ENCODE assay signal across 27 cellular contexts in genomic region chr12:52085682-52086180, GRCh38. TPM values are rescaled to one million over a fixed set of nuclear protein-coding genes. Genes with fewer than 3 reads are reported as not detected.
DNase-seq lines count a peak whose midpoint lies in the region; ATAC-seq, FAIRE-seq and TF ChIP-seq lines count a peak whose summit lies in the region.
"Had no signal": no experiment of that assay in that cellular context is flagged by ENCODE, and none has a peak within 500 bp of the region (broad histone marks: within the 10 kb centered on the region; RNA-seq: fewer than 3 reads in every experiment).

No MANE protein-coding gene starts in this region.

- H4K20me1 ChIP-seq in SK-N-SH (ENCODE audit: insufficient read depth) (no peaks in the 10 kb centered on the region), astrocyte (ENCODE audit: insufficient read depth, low read length) (peaks cover 31% of the 10 kb centered on the region)

- ATAC-seq in SK-N-SH treated with all-trans-retinoic acid at 6 μM for 48 hours (no peak), heart left ventricle (no peak), GM19463 (IDR thresholded peaks at IDR 0.05; ENCODE audit: unreplicated experiment) (no peak)
- ATAC-seq: Right ventricle myocardium inferior had no signal

- no peak for TF ChIP-seq EP300 in SK-N-SH (IDR thresholded peaks at IDR 0.05; ENCODE audit: borderline replicate concordance in 1 of 2, low read depth in 1 of 2, low read length in 1 of 2)

- no peaks in the 10 kb centered on the region for H3K36me3 ChIP-seq in SK-N-SH (replicated peaks in 1 of 2; ENCODE audit: control insufficient read depth in 1 of 2, insufficient read depth in 2 of 2, low read length in 1 of 2)
- no peaks in the 10 kb centered on the region for H3K36me3 ChIP-seq in astrocyte (ENCODE audit: insufficient read depth, low read length)
- no peaks in the 10 kb centered on the region for H3K36me3 ChIP-seq in spleen
- no peaks in the 10 kb centered on the region for H3K36me3 ChIP-seq in heart left ventricle

- H3K4me1 Mint-ChIP-seq in astrocyte (ENCODE audit: low read depth, unreplicated experiment) (peaks cover 15% of the 10 kb centered on the region), nephron progenitor cell (peaks cover 62% of the 10 kb centered on the region)

- H3K9ac ChIP-seq in SK-N-SH (no peak overlapping the region), astrocyte (ENCODE audit: low read length) (no peak overlapping the region)

- H3K27ac Mint-ChIP-seq in astrocyte (ENCODE audit: unreplicated experiment): no peak overlapping the region
- H3K27ac Mint-ChIP-seq in nephron progenitor cell: no peak overlapping the region
- H3K27ac Mint-ChIP-seq: HFFc6 had no signal

- TF ChIP-seq POLR2A in spleen (IDR thresholded peaks at IDR 0.05): no peak
- no peak for TF ChIP-seq POLR2A in heart left ventricle (IDR thresholded peaks at IDR 0.05)

- H3K27ac ChIP-seq in SK-N-SH (ENCODE audit: low read depth in 2 of 2, low read length in 1 of 2): no peak overlapping the region
- no peak overlapping the region for H3K27ac ChIP-seq in astrocyte (ENCODE audit: low read depth, low read length)
- H3K27ac ChIP-seq in spleen: no peak overlapping the region
- H3K27ac ChIP-seq in heart left ventricle: no peak overlapping the region
- H3K27ac ChIP-seq: HL-60 had no signal

- H3K4me3 Mint-ChIP-seq in astrocyte (ENCODE audit: unreplicated experiment) (peak overlapping the region; percentile 57), nephron progenitor cell (peak overlapping the region; percentile 6)
- H3K4me3 Mint-ChIP-seq: CD4-positive, CD25-positive, alpha-beta regulatory T cell; HFFc6 had no signal

- intact Hi-C loops in spleen (cut with DNase I; ENCODE audit: low total_unique reads) (no loop called here), heart left ventricle (cut with DNase I) (loop anchor here in 2 of 10 donors (5.0 to 10.0 kb wide), 3 partner anchors 78 to 191 kb away; partner anchors contain the start of genes ACVRL1 (in 1 of the 2) and TAMALIN (in 1 of the 2))

- H3K27me3 Mint-ChIP-seq in astrocyte (ENCODE audit: low read depth, unreplicated experiment) (peaks cover 46% of the 10 kb centered on the region), nephron progenitor cell (ENCODE audit: low read depth, poor library complexity) (peaks cover 42% of the 10 kb centered on the region)

- no peaks in the 10 kb centered on the region for H3K9me3 Mint-ChIP-seq in astrocyte (ENCODE audit: unreplicated experiment)
- no peaks in the 10 kb centered on the region for H3K9me3 Mint-ChIP-seq in nephron progenitor cell
- H3K9me3 Mint-ChIP-seq: HFFc6 had no signal

- WGBS in SK-N-SH (ENCODE audit: low lambda C conversion rate): 77% methylated on average over 5 of the region's 6 CpGs
- 86 to 98% (median 87%) methylated on average over 6 of the region's 6 CpGs for WGBS in spleen, 5 donors
- WGBS in heart left ventricle, 4 donors: 87 to 91% (median 88%) methylated on average over 6 of the region's 6 CpGs

- no peak overlapping the region for H2AFZ ChIP-seq in SK-N-SH (ENCODE audit: low read depth)
- no peak overlapping the region for H2AFZ ChIP-seq in astrocyte (ENCODE audit: low read depth, low read length)

- no peak for FAIRE-seq in astrocyte (lab: Jason Lieb, UNC)
- FAIRE-seq: H54, RCC 7860 had no signal

- no peaks in the 10 kb centered on the region for H3K9me3 ChIP-seq in SK-N-SH
- no peaks in the 10 kb centered on the region for H3K9me3 ChIP-seq in astrocyte (ENCODE audit: insufficient read depth, low read depth, low read length)
- H3K9me3 ChIP-seq in spleen: no peaks in the 10 kb centered on the region
- H3K9me3 ChIP-seq in heart left ventricle: no peaks in the 10 kb centered on the region

- no peaks in the 10 kb centered on the region for H3F3A ChIP-seq in SK-N-SH (replicated peaks; ENCODE audit: insufficient read depth)

- peaks cover 10% of the 10 kb centered on the region; the same call in 1 of the 2 replicates for H3K27me3 ChIP-seq in SK-N-SH (ENCODE audit: insufficient read depth)
- peaks cover 7% of the 10 kb centered on the region for H3K27me3 ChIP-seq in astrocyte (ENCODE audit: insufficient read depth, low read length)
- H3K27me3 ChIP-seq in spleen (replicated peaks in 1 of 7): peaks cover 0 to 23% (median 0%) of the 10 kb centered on the region in 7 donors
- H3K27me3 ChIP-seq in heart left ventricle: peaks cover 0 to 12% (median 3%) of the 10 kb centered on the region in 9 donors

- H3K4me1 ChIP-seq in SK-N-SH (ENCODE audit: control insufficient read depth in 1 of 2, insufficient read depth in 2 of 2, low read depth in 1 of 2, low read length in 1 of 2): peaks cover 0 to 22% of the 10 kb centered on the region in 2 experiments; a peak in 1 of 4 replicates
- peaks cover 15% of the 10 kb centered on the region for H3K4me1 ChIP-seq in astrocyte (ENCODE audit: insufficient read depth, low read length)
- peaks cover 26 to 39% (median 30%) of the 10 kb centered on the region in 6 donors for H3K4me1 ChIP-seq in spleen
- H3K4me1 ChIP-seq in heart left ventricle: peaks cover 6 to 29% (median 25%) of the 10 kb centered on the region in 12 donors

- H3K36me3 Mint-ChIP-seq in astrocyte (ENCODE audit: low read depth, unreplicated experiment): peaks cover 22% of the 10 kb centered on the region
- no peaks in the 10 kb centered on the region for H3K36me3 Mint-ChIP-seq in nephron progenitor cell (ENCODE audit: low read depth)
- H3K36me3 Mint-ChIP-seq: CD4-positive, CD25-positive, alpha-beta regulatory T cell had no signal

- no peak for TF ChIP-seq RAD21 in SK-N-SH (IDR thresholded peaks at IDR 0.05; ENCODE audit: low read length)

- TF ChIP-seq CTCF in SK-N-SH (IDR thresholded peaks at IDR 0.05) (no peak), astrocyte (IDR thresholded peaks at IDR 0.05; ENCODE audit: insufficient read depth, low read depth, low read length) (no peak), nephron progenitor cell (IDR thresholded peaks at IDR 0.05) (no peak), spleen (IDR thresholded peaks at IDR 0.05 in 8 of 11, conservative IDR thresholded peaks at IDR 0.05 in 3 of 11) (no peak), heart left ventricle (IDR thresholded peaks at IDR 0.05) (no peak)

- H3K4me2 ChIP-seq in SK-N-SH: no peak overlapping the region
- no peak overlapping the region for H3K4me2 ChIP-seq in astrocyte (ENCODE audit: low read length)

- H3K79me2 ChIP-seq in SK-N-SH (ENCODE audit: insufficient read depth): no peaks in the 10 kb centered on the region
- H3K79me2 ChIP-seq in astrocyte (ENCODE audit: insufficient read depth, low read length): no peaks in the 10 kb centered on the region

- POLR2A ChIA-PET in SK-N-SH (lab: Yijun Ruan, JAX): no interaction called here

- CTCF ChIA-PET in SK-N-SH (lab: Yijun Ruan, JAX): interaction anchor here (1.4 to 24.8 kb wide), 3 partner anchors 8 to 52 kb away, joined by 6 to 949 read pairs (median 8); no protein-coding TSS in a partner anchor

- H3K9me2 ChIP-seq in SK-N-SH: no peaks in the 10 kb centered on the region

- DNase-seq in SK-N-SH: peak; percentile 3
- DNase-seq in astrocyte (ENCODE audit: low read depth): no peak
- no peak for DNase-seq in nephron progenitor cell
- peak; percentile 43 for DNase-seq in spleen
- DNase-seq in heart left ventricle: no peak
- DNase-seq in hippocampal formation (lab: John Stamatoyannopoulos, UW): no peak
- DNase-seq: CD4-positive, CD25-positive, alpha-beta regulatory T cell; COR-L47; GDM1; HFFc6; NCI-H1417 treated with DMSO at 0.1 percent for 48 hours; NCI-H187 treated with DMSO at 0.1 percent for 48 hours; NCI-H2227 treated with DMSO at 0.1 percent for 48 hours; NCI-H510A treated with DMSO at 0.1 percent for 48 hours; NCI-H774 had no signal

- H3K4me3 ChIP-seq in SK-N-SH (ENCODE audit: low read depth in 2 of 2, low read length in 1 of 2) (no peak overlapping the region), astrocyte (ENCODE audit: insufficient read depth, low read depth, low read length) (no peak overlapping the region), spleen (no peak overlapping the region), heart left ventricle (no peak overlapping the region)

TF ChIP-seq in SK-N-SH, 30 proteins besides CTCF, POLR2A, EP300 and RAD21 (continues in another document):
- TF ChIP-seq MXI1 (IDR thresholded peaks at IDR 0.05; ENCODE audit: low read depth, low read length) (no peak), POLR2AphosphoS5 (IDR thresholded peaks at IDR 0.05; ENCODE audit: low read depth, low read length) (no peak), YY1 (IDR thresholded peaks at IDR 0.05; ENCODE audit: low read depth) (no peak)

TF ChIP-seq in SK-N-SH treated with all-trans-retinoic acid at 6 μM for 48 hours, 23 proteins besides CTCF, POLR2A, EP300 and RAD21 (continues in another document):
- TF ChIP-seq ESRRG (CRISPR knock-in tag; IDR thresholded peaks at IDR 0.05): no peak

RNA-seq across cellular contexts. Expression of gene SMIM41, which starts 6.2 kb away (rescaled TPM):
- polyA plus RNA-seq in SK-N-SH (2012; rRNA removed): not detected in 2 replicates
- polyA plus RNA-seq in SK-N-SH (2012; cell fraction: cytosol; rRNA removed): 0.04 TPM in 1 of 2 replicates, not detected in the other
- polyA plus RNA-seq in SK-N-SH (2012; cell fraction: nucleus; rRNA removed): 0.06 TPM in 1 of 2 replicates, not detected in the other
- 0.18 TPM in 1 of 2 replicates, not detected in the other for total RNA-seq in astrocyte
- 1 to 10 TPM in 6 of 7 donors, under 1 TPM in 1; 0.64 to 8.1 (median 4.9) TPM for total RNA-seq in spleen
- polyA plus RNA-seq in spleen: 1 to 10 TPM in 2 of 3 donors, under 1 TPM in 1; 0.85 to 1.7 (median 1.1) TPM
- total RNA-seq in heart left ventricle: under 1 TPM in 3 of 9 donors, not detected in 6; 0.29 to 0.52 (median 0.32) TPM
- under 1 TPM; 0.08 to 0.65 TPM for polyA plus RNA-seq in heart left ventricle
- total RNA-seq: Daoy, HFFc6, HT1080, IMR-90, M059J, OCI-LY7 had no signal
- polyA plus RNA-seq: AG04450; CD4-positive, CD25-positive, alpha-beta regulatory T cell; IMR-90 had no signal

RNA-seq across cellular contexts. Expression of gene ATG101, which starts 16.0 kb away (rescaled TPM):
- polyA plus RNA-seq in SK-N-SH (2012; rRNA removed) (160 and 170 TPM in 2 replicates), spleen (10 to 100 TPM; 32.0 to 81.1 (median 35.3) TPM), heart left ventricle (100 to 1,000 TPM in 1 of 2 donors, 10 to 100 TPM in 1; 22.1 to 108 TPM)
- 109 and 133 TPM in 2 replicates for polyA plus RNA-seq in SK-N-SH (2012; cell fraction: cytosol; rRNA removed)
- 170 and 184 TPM in 2 replicates for polyA plus RNA-seq in SK-N-SH (2012; cell fraction: nucleus; rRNA removed)
- total RNA-seq in astrocyte (54.2 and 60.4 TPM in 2 replicates), spleen (10 to 100 TPM; 23.5 to 40.1 (median 32.3) TPM), heart left ventricle (10 to 100 TPM; 18.9 to 46.7 (median 24.1) TPM)

RNA-seq across cellular contexts. Expression of gene NR4A1, which starts 34.5 kb away (rescaled TPM):
- polyA plus RNA-seq in SK-N-SH (2012; rRNA removed) (75.2 and 120 TPM in 2 replicates), spleen (10 to 100 TPM; 11.8 to 43.5 (median 13.7) TPM), heart left ventricle (10 to 100 TPM; 59.5 to 66.3 TPM)
- 17.7 and 20.0 TPM in 2 replicates for polyA plus RNA-seq in SK-N-SH (2012; cell fraction: cytosol; rRNA removed)
- 429 and 610 TPM in 2 replicates for polyA plus RNA-seq in SK-N-SH (2012; cell fraction: nucleus; rRNA removed)
- total RNA-seq in astrocyte (1.6 and 2.3 TPM in 2 replicates), spleen (100 to 1,000 TPM in 1 of 7 donors, 10 to 100 TPM in 6; 12.0 to 113 (median 58.4) TPM), heart left ventricle (100 to 1,000 TPM in 2 of 9 donors, 10 to 100 TPM in 7; 22.0 to 140 (median 42.0) TPM)

Comparison
In these comparisons a context has a peak if more than half of its experiments do, and no peak if none do; other contexts are left out.
1. DNase-seq: peak in SK-N-SH (single experiment) and spleen (single experiment); none in astrocyte (single experiment), nephron progenitor cell (single experiment), heart left ventricle (0 of 5) and hippocampal formation (0 of 2).